Comparison of ENCODE assay signal across 1 cellular context in the genomic region with DNA sequence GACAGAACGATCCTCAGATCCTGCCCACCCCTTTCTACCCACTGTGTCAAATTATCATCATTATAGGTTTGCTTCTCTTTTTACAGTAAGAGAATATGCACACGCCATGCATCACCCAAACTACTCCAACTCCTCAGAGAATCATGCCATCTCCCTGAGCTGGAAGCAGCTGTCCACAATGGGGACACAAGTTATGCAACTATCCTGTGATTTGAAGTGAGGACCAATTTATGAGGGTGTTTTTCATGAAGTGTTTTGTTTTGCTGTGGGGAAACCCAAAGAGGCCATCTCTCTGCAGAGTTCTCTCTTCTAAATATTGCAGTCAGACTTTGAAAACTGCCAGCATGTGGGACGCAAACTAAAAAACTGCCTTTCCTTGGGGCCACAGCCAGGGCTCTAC.
TF ChIP-seq lines count a peak whose summit lies in the region.

No MANE protein-coding gene starts in this region.

TF ChIP-seq in GM23338, 12 proteins besides CTCF, POLR2A, EP300 and RAD21 (continued from another document):
- TF ChIP-seq ZNF462 (CRISPR knock-in tag; IDR thresholded peaks at IDR 0.05) (no peak), POLR2AphosphoS5 (IDR thresholded peaks at IDR 0.05; ENCODE audit: low read depth) (no peak), REST (IDR thresholded peaks at IDR 0.05; ENCODE audit: unreplicated experiment) (no peak), JUNB (IDR thresholded peaks at IDR 0.05; ENCODE audit: unreplicated experiment) (no peak), ZNF114 (CRISPR knock-in tag; IDR thresholded peaks at IDR 0.05) (no peak), ZNF331 (CRISPR knock-in tag; IDR thresholded peaks at IDR 0.05; ENCODE audit: low read depth) (no peak), CREB1 (CRISPR knock-in tag; IDR thresholded peaks at IDR 0.05; ENCODE audit: low read depth) (no peak)
- TF ChIP-seq, protein P1, sequence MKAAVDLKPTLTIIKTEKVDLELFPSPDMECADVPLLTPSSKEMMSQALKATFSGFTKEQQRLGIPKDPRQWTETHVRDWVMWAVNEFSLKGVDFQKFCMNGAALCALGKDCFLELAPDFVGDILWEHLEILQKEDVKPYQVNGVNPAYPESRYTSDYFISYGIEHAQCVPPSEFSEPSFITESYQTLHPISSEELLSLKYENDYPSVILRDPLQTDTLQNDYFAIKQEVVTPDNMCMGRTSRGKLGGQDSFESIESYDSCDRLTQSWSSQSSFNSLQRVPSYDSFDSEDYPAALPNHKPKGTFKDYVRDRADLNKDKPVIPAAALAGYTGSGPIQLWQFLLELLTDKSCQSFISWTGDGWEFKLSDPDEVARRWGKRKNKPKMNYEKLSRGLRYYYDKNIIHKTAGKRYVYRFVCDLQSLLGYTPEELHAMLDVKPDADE (IDR thresholded peaks at IDR 0.05), result no peak
